1 cellular context compared by ENCODE assay signal in the genomic region with DNA sequence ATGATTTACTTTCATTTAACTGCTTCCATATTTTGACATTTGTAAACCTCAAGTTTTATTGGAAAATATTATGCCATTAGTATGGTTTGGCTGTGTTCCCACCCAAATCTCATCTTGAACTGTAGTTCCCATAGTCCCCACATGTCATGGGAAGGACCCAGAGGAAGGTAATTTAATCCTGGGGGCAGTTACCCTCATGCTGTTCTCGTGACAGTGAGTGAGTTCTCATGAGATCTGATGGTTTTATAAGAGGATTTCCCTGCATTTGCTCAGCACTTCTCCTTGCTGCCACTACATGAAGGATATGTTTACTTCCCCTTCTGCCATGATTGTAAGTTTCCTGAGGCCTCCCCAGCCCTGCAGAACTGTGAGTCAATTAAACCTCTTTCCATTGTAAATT. TPM values are rescaled to one million over a fixed set of nuclear protein-coding genes. Genes with fewer than 3 reads are reported as not detected.
"Had no signal": no experiment of that assay in that cellular context is flagged by ENCODE, and none has a peak within 500 bp of the region (broad histone marks: within the 10 kb centered on the region; RNA-seq: fewer than 3 reads in every experiment).

No MANE protein-coding gene starts in this region.

RNA-seq across cellular contexts. Expression of a gene that starts 48.3 kb away (rescaled TPM):
- polyA plus RNA-seq: foreskin keratinocyte had no signal
